In the genomic region with DNA sequence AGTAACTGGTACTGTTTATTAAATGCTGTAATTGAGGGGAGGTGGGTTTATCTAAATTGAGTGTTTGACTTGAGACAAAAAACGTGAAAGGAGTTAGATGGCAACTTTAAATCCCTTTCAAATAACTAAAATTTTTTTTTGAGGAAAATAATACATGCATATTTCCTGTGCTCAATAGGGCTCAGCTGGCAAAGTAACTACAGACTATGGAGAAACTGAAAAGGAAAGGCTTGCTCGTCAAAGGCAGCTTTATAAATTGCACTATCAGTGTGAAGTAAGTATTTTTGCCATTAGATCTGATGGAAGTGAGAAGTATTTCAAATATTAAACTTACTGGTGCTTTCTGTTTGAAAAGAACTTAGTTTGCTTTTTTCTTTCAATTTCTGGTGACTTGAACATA, we compare ENCODE assay signal across 13 cellular contexts.
DNase-seq lines count a peak whose midpoint lies in the region; ATAC-seq and TF ChIP-seq lines count a peak whose summit lies in the region.
"Had no signal": no experiment of that assay in that cellular context is flagged by ENCODE, and none has a peak within 500 bp of the region (broad histone marks: within the 10 kb centered on the region; RNA-seq: fewer than 3 reads in every experiment).

No MANE protein-coding gene starts in this region.

- ATAC-seq in GM18498 (IDR thresholded peaks at IDR 0.05; ENCODE audit: unreplicated experiment) = no peak
- ATAC-seq: stimulated activated naive CD8-positive, alpha-beta T cell treated with anti-CD3 and anti-CD28 coated beads, Interleukin-15, Interleukin-2, amounts not matched to agents 100 U/mL and 50 U/mL, for 24 hours had no signal

- no peaks in the 10 kb centered on the region for H3K9me3 ChIP-seq in Loucy (ENCODE audit: insufficient read depth, low read depth, low read length)
- H3K9me3 ChIP-seq: spleen had no signal

- TF ChIP-seq CTCF in Loucy (conservative IDR thresholded peaks at IDR 0.05; ENCODE audit: low read length) (no peak), choroid plexus epithelial cell (conservative IDR thresholded peaks at IDR 0.05; ENCODE audit: low read depth, low read length) (no peak), coronary artery (IDR thresholded peaks at IDR 0.05) (no peak)

- H3K27me3 ChIP-seq in Loucy (ENCODE audit: insufficient read depth, low read length, poor library complexity, severe bottlenecking) = no peaks in the 10 kb centered on the region
- H3K27me3 ChIP-seq: spleen had no signal

- peak; percentile 3 for DNase-seq in DMS 273 (lab: John Stamatoyannopoulos, UW; ENCODE audit: unreplicated experiment)
- no peak for DNase-seq in DMS 273 treated with DMSO at 0.1 percent for 48 hours (lab: John Stamatoyannopoulos, UW)
- DNase-seq in choroid plexus epithelial cell (ENCODE audit: low read depth) = no peak
- DNase-seq in pons (ENCODE audit: low spot score) = peak; percentile 1
- no peak for DNase-seq in coronary artery (ENCODE audit: low spot score)
- no peak for DNase-seq in activated naive CD4-positive, alpha-beta T cell treated with Interleukin-2 at 50 U/mL for 16 hours
- DNase-seq: activated T-cell treated with anti-CD3 and anti-CD28 coated beads, Interleukin-2, amount 50 U/mL, for 24 hours; spleen had no signal

- no peak overlapping the region for H3K27ac ChIP-seq in coronary artery
- H3K27ac ChIP-seq: 22Rv1, spleen had no signal

- H4K20me1 ChIP-seq in Loucy (ENCODE audit: insufficient read depth, low read length, poor library complexity, severe bottlenecking) = no peaks in the 10 kb centered on the region

- H3K9me2 ChIP-seq in Loucy (replicated peaks; ENCODE audit: low read depth, low read length) = no peaks in the 10 kb centered on the region

- no peaks in the 10 kb centered on the region for H3K79me2 ChIP-seq in Loucy (ENCODE audit: insufficient read depth, low read length)

- H3K4me2 ChIP-seq in Loucy (ENCODE audit: low read depth, low read length, poor library complexity, severe bottlenecking) = peak overlapping the region; percentile 37
- H3K4me2 ChIP-seq: GM23338 had no signal

- peaks cover 7% of the 10 kb centered on the region for H3K4me1 ChIP-seq in Loucy (ENCODE audit: insufficient read depth, low read length, poor library complexity, severe bottlenecking)

- no peak overlapping the region for H2AFZ ChIP-seq in Loucy (ENCODE audit: low read length)
- H2AFZ ChIP-seq: GM23338 had no signal

- no peaks in the 10 kb centered on the region for H3K36me3 ChIP-seq in Loucy (ENCODE audit: insufficient read depth, low read length)

- no peak overlapping the region for H3K9ac ChIP-seq in Loucy (ENCODE audit: low read depth, low read length, poor library complexity, severe bottlenecking)

- H3K4me3 ChIP-seq in Loucy (ENCODE audit: low read length, poor library complexity, severe bottlenecking) = peak overlapping the region; percentile 41
- peak overlapping the region; percentile 33 for H3K4me3 ChIP-seq in choroid plexus epithelial cell (ENCODE audit: low read depth, low read length)
- H3K4me3 ChIP-seq in coronary artery = no peak overlapping the region
- H3K4me3 ChIP-seq: GM23338 had no signal

- H3F3A ChIP-seq in Loucy (ENCODE audit: low read depth) = no peaks in the 10 kb centered on the region

Comparison
In these comparisons a context has a peak if more than half of its experiments do, and no peak if none do; other contexts are left out.
1. DNase-seq: peak in DMS 273 (single experiment) and pons (single experiment); none in DMS 273 treated with DMSO at 0.1 percent for 48 hours (single experiment), choroid plexus epithelial cell (single experiment), coronary artery (single experiment) and activated naive CD4-positive, alpha-beta T cell treated with Interleukin-2 at 50 U/mL for 16 hours (single experiment).